In genomic region chr2:143160732-143161707, GRCh38 we compare ENCODE assay signal across 13 cellular contexts. TPM values are rescaled to one million over a fixed set of nuclear protein-coding genes. Genes with fewer than 3 reads are reported as not detected.
DNase-seq lines count a peak whose midpoint lies in the region; TF ChIP-seq lines count a peak whose summit lies in the region.
"Had no signal": no experiment of that assay in that cellular context is flagged by ENCODE, and none has a peak within 500 bp of the region (broad histone marks: within the 10 kb centered on the region; RNA-seq: fewer than 3 reads in every experiment).

No MANE protein-coding gene starts in this region.

- H3K27me3 Mint-ChIP-seq in activated naive CD4-positive, alpha-beta T cell treated with anti-CD3 and anti-CD28 coated beads for 36 hours (ENCODE audit: low read depth), result no peaks in the 10 kb centered on the region
- H3K27me3 Mint-ChIP-seq in activated naive CD8-positive, alpha-beta T cell treated with anti-CD3 and anti-CD28 coated beads for 36 hours, result no peaks in the 10 kb centered on the region
- H3K27me3 Mint-ChIP-seq in glutamatergic neuron (ENCODE audit: unreplicated experiment), result no peaks in the 10 kb centered on the region

- TF ChIP-seq CTCF in retinal pigment epithelial cell (conservative IDR thresholded peaks at IDR 0.05; ENCODE audit: low read depth, low read length) (no peak), glutamatergic neuron (IDR thresholded peaks at IDR 0.05; ENCODE audit: partially characterized antibody, unreplicated experiment) (no peak)

- no peak overlapping the region for H3K4me3 ChIP-seq in retinal pigment epithelial cell (ENCODE audit: low read length)
- H3K4me3 ChIP-seq: left ventricle myocardium inferior had no signal

- H3K4me3 Mint-ChIP-seq in activated naive CD4-positive, alpha-beta T cell treated with anti-CD3 and anti-CD28 coated beads for 36 hours, result peak overlapping the region; percentile 5
- peak overlapping the region; percentile 27 for H3K4me3 Mint-ChIP-seq in activated naive CD8-positive, alpha-beta T cell treated with anti-CD3 and anti-CD28 coated beads for 36 hours
- H3K4me3 Mint-ChIP-seq in glutamatergic neuron (ENCODE audit: unreplicated experiment), result no peak overlapping the region
- H3K4me3 Mint-ChIP-seq: H9 had no signal

- peaks cover 84% of the 10 kb centered on the region for H3K4me1 Mint-ChIP-seq in activated naive CD4-positive, alpha-beta T cell treated with anti-CD3 and anti-CD28 coated beads for 36 hours (ENCODE audit: low read depth)
- H3K4me1 Mint-ChIP-seq in activated naive CD8-positive, alpha-beta T cell treated with anti-CD3 and anti-CD28 coated beads for 36 hours, result peaks cover 76% of the 10 kb centered on the region
- H3K4me1 Mint-ChIP-seq in glutamatergic neuron (ENCODE audit: low read depth, unreplicated experiment), result peaks cover 5% of the 10 kb centered on the region

- H3K9me3 Mint-ChIP-seq in activated naive CD4-positive, alpha-beta T cell treated with anti-CD3 and anti-CD28 coated beads for 36 hours, result no peaks in the 10 kb centered on the region
- H3K9me3 Mint-ChIP-seq in activated naive CD8-positive, alpha-beta T cell treated with anti-CD3 and anti-CD28 coated beads for 36 hours, result no peaks in the 10 kb centered on the region
- H3K9me3 Mint-ChIP-seq in glutamatergic neuron (ENCODE audit: unreplicated experiment), result no peaks in the 10 kb centered on the region
- H3K9me3 Mint-ChIP-seq: H9 had no signal

- peaks cover 15% of the 10 kb centered on the region for H3K36me3 Mint-ChIP-seq in activated naive CD4-positive, alpha-beta T cell treated with anti-CD3 and anti-CD28 coated beads for 36 hours (ENCODE audit: low read depth)
- H3K36me3 Mint-ChIP-seq in activated naive CD8-positive, alpha-beta T cell treated with anti-CD3 and anti-CD28 coated beads for 36 hours, result peaks cover 23% of the 10 kb centered on the region
- H3K36me3 Mint-ChIP-seq in glutamatergic neuron (ENCODE audit: unreplicated experiment), result no peaks in the 10 kb centered on the region

- CTCF ChIA-PET in activated naive CD4-positive, alpha-beta T cell treated with anti-CD3 and anti-CD28 coated beads for 36 hours (lab: Charles Lee), result interaction anchor here (0.6 to 10.6 kb wide), 26 partner anchors 7 to 238 kb away, joined by 3 to 128 read pairs (median 5); no protein-coding TSS in a partner anchor

- no peak for DNase-seq in activated naive CD4-positive, alpha-beta T cell treated with anti-CD3 and anti-CD28 coated beads for 36 hours
- DNase-seq in activated naive CD4-positive, alpha-beta T cell treated with anti-CD3 and anti-CD28 coated beads, Interleukin-2, amount 50 U/mL, for 16 hours, result no peak
- DNase-seq in NCI-H146 treated with DMSO at 0.1 percent for 48 hours (lab: John Stamatoyannopoulos, UW; ENCODE audit: unreplicated experiment), result peak; percentile 1
- no peak for DNase-seq in activated naive CD8-positive, alpha-beta T cell treated with anti-CD3 and anti-CD28 coated beads for 36 hours
- DNase-seq in retinal pigment epithelial cell (ENCODE audit: low read depth), result peak; percentile 10
- DNase-seq in NCI-H82 (lab: John Stamatoyannopoulos, UW), result no peak
- no peak for DNase-seq in SIG-M5 treated with dmso at 0.1 percent for 504 hours (lab: John Stamatoyannopoulos, UW; ENCODE audit: unreplicated experiment)
- DNase-seq in glutamatergic neuron, result no peak
- DNase-seq: foreskin melanocyte, H9, left ventricle myocardium inferior, WERI-Rb-1 had no signal

- peak overlapping the region; percentile 53 for H3K27ac Mint-ChIP-seq in activated naive CD4-positive, alpha-beta T cell treated with anti-CD3 and anti-CD28 coated beads for 36 hours
- peak overlapping the region; percentile 55 for H3K27ac Mint-ChIP-seq in activated naive CD8-positive, alpha-beta T cell treated with anti-CD3 and anti-CD28 coated beads for 36 hours
- no peak overlapping the region for H3K27ac Mint-ChIP-seq in glutamatergic neuron (ENCODE audit: unreplicated experiment)
- H3K27ac Mint-ChIP-seq: H9 had no signal

- intact Hi-C loops in activated naive CD4-positive, alpha-beta T cell treated with anti-CD3 and anti-CD28 coated beads for 36 hours (cut with micrococcal nuclease), result loop anchor here (10.0 kb wide), 2 partner anchors 234 to 304 kb away; no protein-coding TSS in a partner anchor

RNA-seq across cellular contexts. Expression of gene ARHGAP15, which starts 31.8 kb away (rescaled TPM):
- 10 to 100 TPM; 85.7 to 90.1 TPM for total RNA-seq in activated naive CD4-positive, alpha-beta T cell treated with anti-CD3 and anti-CD28 coated beads for 36 hours
- 10 to 100 TPM; 45.2 to 47.0 TPM for total RNA-seq in activated naive CD8-positive, alpha-beta T cell treated with anti-CD3 and anti-CD28 coated beads for 36 hours
- total RNA-seq in glutamatergic neuron (ENCODE audit: unreplicated experiment), result not detected
- total RNA-seq: H9, myocyte had no signal

Comparison
In these comparisons a context has a peak if more than half of its experiments do, and no peak if none do; other contexts are left out.
1. DNase-seq: peak in NCI-H146 treated with DMSO at 0.1 percent for 48 hours (single experiment) and retinal pigment epithelial cell (single experiment); none in activated naive CD4-positive, alpha-beta T cell treated with anti-CD3 and anti-CD28 coated beads for 36 hours (single experiment), activated naive CD4-positive, alpha-beta T cell treated with anti-CD3 and anti-CD28 coated beads, Interleukin-2, amount 50 U/mL, for 16 hours (single experiment), activated naive CD8-positive, alpha-beta T cell treated with anti-CD3 and anti-CD28 coated beads for 36 hours (single experiment), NCI-H82 (single experiment), SIG-M5 treated with dmso at 0.1 percent for 504 hours (single experiment) and glutamatergic neuron (single experiment).
2. RNA of gene ARHGAP15, which starts 31.8 kb away (total RNA-seq): 85.7 to 90.1 TPM in activated naive CD4-positive, alpha-beta T cell treated with anti-CD3 and anti-CD28 coated beads for 36 hours and 45.2 to 47.0 TPM in activated naive CD8-positive, alpha-beta T cell treated with anti-CD3 and anti-CD28 coated beads for 36 hours; not detected in glutamatergic neuron (single experiment); every median in the first group is over 10 times any median in the second.